In the genomic region with DNA sequence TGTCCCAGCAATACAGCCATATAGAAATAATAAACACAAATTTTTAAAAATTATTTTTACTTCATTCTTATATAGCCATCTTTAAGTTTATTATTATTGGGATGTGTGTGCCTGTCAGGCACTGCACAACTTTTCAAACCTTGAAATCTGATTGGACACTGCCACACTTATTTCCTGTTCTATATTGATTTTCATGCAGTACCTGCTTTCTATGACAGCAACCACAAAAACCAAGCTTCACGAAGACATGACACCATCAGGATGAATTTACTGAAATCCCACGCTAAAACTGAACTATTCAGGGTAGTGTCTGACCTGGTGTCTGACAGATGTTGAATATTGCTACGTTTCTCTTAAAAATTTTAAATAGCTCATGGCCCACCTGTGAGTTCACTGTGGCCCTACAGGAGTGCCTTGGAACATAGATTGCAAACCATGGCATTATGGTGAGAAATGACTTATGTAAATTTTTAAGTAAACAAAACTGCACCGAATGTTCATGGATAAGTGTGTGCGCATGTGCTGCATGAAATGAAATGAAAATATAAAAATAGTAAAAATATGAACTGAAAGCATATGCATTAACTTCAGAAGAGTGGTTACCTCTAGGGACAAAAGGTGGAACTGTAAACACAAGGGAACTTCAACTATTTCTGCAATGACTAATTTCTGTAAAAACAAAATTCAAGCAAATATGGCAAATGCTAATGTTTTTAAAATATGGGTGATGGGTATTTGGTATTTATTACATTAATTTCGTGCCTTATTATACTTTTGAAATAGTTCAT, we compare ENCODE assay signal across 23 cellular contexts.
"Had no signal": no experiment of that assay in that cellular context is flagged by ENCODE, and none has a peak within 500 bp of the region (broad histone marks: within the 10 kb centered on the region; RNA-seq: fewer than 3 reads in every experiment).

No MANE protein-coding gene starts in this region.

- H3K36me3 ChIP-seq: heart left ventricle, right lobe of liver had no signal

- DNase-seq: activated CD4-positive, alpha-beta T cell treated with anti-CD3 and anti-CD28 coated beads, Interleukin-2, amount 10 ng/mL, durations not matched to agents 24 days and 14 days; activated CD8-positive, alpha-beta memory T cell treated with anti-CD3 and anti-CD28 coated beads, Interleukin-2, amount 10 ng/mL, durations not matched to agents 7 days and 5 days; activated CD8-positive, alpha-beta T cell treated with anti-CD3 and anti-CD28 coated beads for 36 hours; activated gamma-delta T cell; activated naive CD4-positive, alpha-beta T cell treated with anti-CD3 and anti-CD28 coated beads, Interleukin-2, amount 50 U/mL, for 16 hours; activated naive CD8-positive, alpha-beta T cell treated with anti-CD3 and anti-CD28 coated beads, Interleukin-2, amount 50 U/mL, for 24 hours; activated T-cell treated with anti-CD3 and anti-CD28 coated beads for 4 hours; cortex of kidney; heart left ventricle; islet precursor cell; left cardiac atrium; right lobe of liver; stimulated activated CD4-positive, alpha-beta T cell treated with anti-CD3 and anti-CD28 coated beads, Interleukin-2, amount 100 ng/mL, for 24 hours; stimulated activated naive CD8-positive, alpha-beta T cell treated with anti-CD3 and anti-CD28 coated beads, Interleukin-15, amount 100 ng/mL, for 72 hours had no signal

- H3K79me2 ChIP-seq: parathyroid adenoma had no signal

- H3K4me3 Mint-ChIP-seq: activated CD4-positive, alpha-beta T cell treated with anti-CD3 and anti-CD28 coated beads, Interleukin-2, amount 10 ng/mL, durations not matched to agents 24 days and 14 days; activated CD8-positive, alpha-beta memory T cell treated with anti-CD3 and anti-CD28 coated beads, Interleukin-2, amount 10 ng/mL, durations not matched to agents 7 days and 5 days; activated CD8-positive, alpha-beta T cell treated with anti-CD3 and anti-CD28 coated beads for 36 hours; activated naive CD8-positive, alpha-beta T cell treated with anti-CD3 and anti-CD28 coated beads, Interleukin-2, amount 50 U/mL, for 24 hours; memory B cell; nephron; stimulated activated effector memory CD8-positive, alpha-beta T cell treated with anti-CD3 and anti-CD28 coated beads, Interleukin-12 subunit alpha, Interleukin-12 subunit beta, amount 100 ng/mL, for 72 hours; stimulated activated naive CD8-positive, alpha-beta T cell treated with anti-CD3 and anti-CD28 coated beads, Interleukin-15, amount 100 ng/mL, for 72 hours had no signal

- H3K27ac Mint-ChIP-seq: activated CD4-positive, alpha-beta T cell treated with anti-CD3 and anti-CD28 coated beads, Interleukin-2, amount 10 ng/mL, durations not matched to agents 24 days and 14 days; activated CD8-positive, alpha-beta memory T cell treated with anti-CD3 and anti-CD28 coated beads, Interleukin-2, amount 10 ng/mL, durations not matched to agents 7 days and 5 days; activated CD8-positive, alpha-beta T cell treated with anti-CD3 and anti-CD28 coated beads for 36 hours; activated naive CD8-positive, alpha-beta T cell treated with anti-CD3 and anti-CD28 coated beads, Interleukin-2, amount 50 U/mL, for 24 hours; memory B cell; nephron; stimulated activated effector memory CD8-positive, alpha-beta T cell treated with anti-CD3 and anti-CD28 coated beads, Interleukin-12 subunit alpha, Interleukin-12 subunit beta, amount 100 ng/mL, for 72 hours; stimulated activated naive CD8-positive, alpha-beta T cell treated with anti-CD3 and anti-CD28 coated beads, Interleukin-15, amount 100 ng/mL, for 72 hours had no signal

- H3K9me3 ChIP-seq: heart left ventricle, right lobe of liver, tibial nerve had no signal

- H3K27ac ChIP-seq: epithelial cell of prostate, heart left ventricle, parathyroid adenoma, right lobe of liver, skin epidermis, tibial nerve, VCaP had no signal

- H3K27me3 Mint-ChIP-seq: activated CD4-positive, alpha-beta T cell treated with anti-CD3 and anti-CD28 coated beads, Interleukin-2, amount 10 ng/mL, durations not matched to agents 24 days and 14 days; activated CD8-positive, alpha-beta memory T cell treated with anti-CD3 and anti-CD28 coated beads, Interleukin-2, amount 10 ng/mL, durations not matched to agents 7 days and 5 days; activated CD8-positive, alpha-beta T cell treated with anti-CD3 and anti-CD28 coated beads for 36 hours; activated naive CD8-positive, alpha-beta T cell treated with anti-CD3 and anti-CD28 coated beads, Interleukin-2, amount 50 U/mL, for 24 hours; memory B cell; stimulated activated naive CD8-positive, alpha-beta T cell treated with anti-CD3 and anti-CD28 coated beads, Interleukin-15, amount 100 ng/mL, for 72 hours had no signal

- H3K9ac ChIP-seq: parathyroid adenoma had no signal

- H3K4me1 Mint-ChIP-seq: activated CD4-positive, alpha-beta T cell treated with anti-CD3 and anti-CD28 coated beads, Interleukin-2, amount 10 ng/mL, durations not matched to agents 24 days and 14 days; activated naive CD8-positive, alpha-beta T cell treated with anti-CD3 and anti-CD28 coated beads, Interleukin-2, amount 50 U/mL, for 24 hours; nephron had no signal

- H3K36me3 Mint-ChIP-seq: stimulated activated effector memory CD8-positive, alpha-beta T cell treated with anti-CD3 and anti-CD28 coated beads, Interleukin-12 subunit alpha, Interleukin-12 subunit beta, amount 100 ng/mL, for 72 hours had no signal

- H3K4me3 ChIP-seq: heart left ventricle, right lobe of liver, skin epidermis, tibial nerve had no signal

- H2AFZ ChIP-seq: parathyroid adenoma had no signal

- ATAC-seq: activated CD4-positive, CD25-positive, alpha-beta regulatory T cell treated with anti-CD3 and anti-CD28 coated beads, Interleukin-2, amount 50 U/mL, for 24 hours; activated CD8-positive, alpha-beta memory T cell treated with anti-CD3 and anti-CD28 coated beads, Interleukin-2, amount 10 ng/mL, durations not matched to agents 7 days and 5 days; activated CD8-positive, alpha-beta T cell treated with anti-CD3 and anti-CD28 coated beads for 36 hours; activated naive CD8-positive, alpha-beta T cell treated with anti-CD3 and anti-CD28 coated beads, Interleukin-2, amount 50 U/mL, for 24 hours; heart left ventricle; left cardiac atrium; right lobe of liver; stimulated activated effector memory CD8-positive, alpha-beta T cell treated with anti-CD3 and anti-CD28 coated beads, Interleukin-12 subunit alpha, Interleukin-12 subunit beta, amount 100 ng/mL, for 72 hours; stimulated activated naive CD8-positive, alpha-beta T cell treated with anti-CD3 and anti-CD28 coated beads, Interleukin-15, amount 100 ng/mL, for 72 hours had no signal

- H3K27me3 ChIP-seq: heart left ventricle, right lobe of liver, tibial nerve had no signal

- H3K4me1 ChIP-seq: heart left ventricle, parathyroid adenoma, right lobe of liver, tibial nerve had no signal
